In the genomic region with DNA sequence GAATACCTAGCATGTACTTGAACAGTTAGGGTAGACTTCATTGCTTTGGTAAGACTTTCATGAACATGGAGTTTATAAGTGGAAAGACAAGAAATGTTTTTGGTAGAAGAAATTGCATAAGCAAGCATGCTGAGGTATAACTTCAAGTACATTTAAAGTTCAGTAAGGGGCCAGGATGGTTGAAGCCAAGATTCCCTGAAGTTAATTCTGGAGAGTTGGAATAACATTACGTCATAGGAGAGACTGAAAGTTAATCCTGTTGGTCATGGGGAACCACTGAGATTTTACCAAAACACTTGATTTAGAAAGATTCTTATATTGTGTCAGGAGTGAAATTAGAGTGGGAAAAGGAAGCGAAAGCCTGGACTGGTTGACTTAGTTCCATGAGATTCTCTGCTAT, we compare ENCODE assay signal across 1 cellular context.
TF ChIP-seq lines count a peak whose summit lies in the region.

No MANE protein-coding gene starts in this region.

TF ChIP-seq in IMR-90, 13 proteins besides CTCF, POLR2A, EP300 and RAD21 (continued from another document):
- TF ChIP-seq CHD1 (IDR thresholded peaks at IDR 0.05; ENCODE audit: low read depth, low read length) (no peak), FOS (IDR thresholded peaks at IDR 0.05; ENCODE audit: low read depth, low read length) (no peak), CEBPB (IDR thresholded peaks at IDR 0.05; ENCODE audit: low read depth, low read length) (no peak)
TF ChIP-seq in IMR-90: peak in this region for 0.
